ENCODE assay signal across 1 cellular context in genomic region chr11:706957-707816, GRCh38.
A peak's percentile ranks its signal among the peaks of the same experiment; 100 is the strongest.
TF ChIP-seq lines count a peak whose summit lies in the region.

No MANE protein-coding gene starts in this region.

TF ChIP-seq in HepG2, 621 proteins besides CTCF, POLR2A, EP300 and RAD21 (continued from another document and continues in another):
- TF ChIP-seq, protein P1, sequence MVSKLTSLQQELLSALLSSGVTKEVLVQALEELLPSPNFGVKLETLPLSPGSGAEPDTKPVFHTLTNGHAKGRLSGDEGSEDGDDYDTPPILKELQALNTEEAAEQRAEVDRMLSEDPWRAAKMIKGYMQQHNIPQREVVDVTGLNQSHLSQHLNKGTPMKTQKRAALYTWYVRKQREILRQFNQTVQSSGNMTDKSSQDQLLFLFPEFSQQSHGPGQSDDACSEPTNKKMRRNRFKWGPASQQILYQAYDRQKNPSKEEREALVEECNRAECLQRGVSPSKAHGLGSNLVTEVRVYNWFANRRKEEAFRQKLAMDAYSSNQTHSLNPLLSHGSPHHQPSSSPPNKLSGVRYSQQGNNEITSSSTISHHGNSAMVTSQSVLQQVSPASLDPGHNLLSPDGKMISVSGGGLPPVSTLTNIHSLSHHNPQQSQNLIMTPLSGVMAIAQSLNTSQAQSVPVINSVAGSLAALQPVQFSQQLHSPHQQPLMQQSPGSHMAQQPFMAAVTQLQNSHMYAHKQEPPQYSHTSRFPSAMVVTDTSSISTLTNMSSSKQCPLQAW (CRISPR knock-in tag; IDR thresholded peaks at IDR 0.05): peak; percentile 95
- TF ChIP-seq KDM1A (CRISPR knock-in tag; IDR thresholded peaks at IDR 0.05) (peak; percentile 72), FOSL1 (CRISPR knock-in tag; IDR thresholded peaks at IDR 0.05; ENCODE audit: borderline replicate concordance) (peak; percentile 88), ZZZ3 (CRISPR knock-in tag; IDR thresholded peaks at IDR 0.05; ENCODE audit: borderline replicate concordance) (0 out of 2 replicates have a peak, but pooled peaks have one; percentile 43), HNF1A (IDR thresholded peaks at IDR 0.05; ENCODE audit: low read depth) (0 out of 2 replicates have a peak, but pooled peaks have one; percentile 34), HNF1A (CRISPR knock-in tag; IDR thresholded peaks at IDR 0.05; ENCODE audit: borderline replicate concordance) (peak; percentile 55; the same call in 1 of the 2 replicates), ZNF256 (CRISPR knock-in tag; conservative IDR thresholded peaks at IDR 0.05) (no peak), TBX2 (CRISPR knock-in tag; IDR thresholded peaks at IDR 0.05; ENCODE audit: borderline replicate concordance) (peak; percentile 97), TIGD3 (CRISPR knock-in tag; IDR thresholded peaks at IDR 0.05; ENCODE audit: borderline replicate concordance) (no peak), BORCS8-MEF2B (CRISPR knock-in tag; IDR thresholded peaks at IDR 0.05) (peak; percentile 13; the same call in 1 of the 2 replicates), MYC (CRISPR knock-in tag; IDR thresholded peaks at IDR 0.05; ENCODE audit: borderline replicate concordance) (peak; percentile 85; the same call in 1 of the 2 replicates), MYNN (CRISPR knock-in tag; IDR thresholded peaks at IDR 0.05; ENCODE audit: low read depth) (no peak), ZNF615 (CRISPR knock-in tag; IDR thresholded peaks at IDR 0.05; ENCODE audit: borderline replicate concordance) (peak; percentile 69; the same call in 1 of the 2 replicates), BRD4 (CRISPR knock-in tag; IDR thresholded peaks at IDR 0.05) (no peak), SOX6 (IDR thresholded peaks at IDR 0.05) (no peak), SOX6 (CRISPR knock-in tag; IDR thresholded peaks at IDR 0.05) (peak; percentile 83), ATF4 (CRISPR knock-in tag; IDR thresholded peaks at IDR 0.05) (peak in 1 of 2 experiments; percentile 63; a peak in 2 of 4 replicates), THAP11 (CRISPR knock-in tag; IDR thresholded peaks at IDR 0.05) (peak; percentile 75), KDM6A (CRISPR knock-in tag; IDR thresholded peaks at IDR 0.05; ENCODE audit: low read depth) (peak; percentile 82), ZFP36 (IDR thresholded peaks at IDR 0.05; ENCODE audit: borderline replicate concordance, low read depth, low read length, partially characterized antibody) (no peak), ZNF564 (CRISPR knock-in tag; IDR thresholded peaks at IDR 0.05) (peak; percentile 65; the same call in 1 of the 2 replicates), YEATS2 (CRISPR knock-in tag; IDR thresholded peaks at IDR 0.05; ENCODE audit: borderline replicate concordance) (no peak; the same call in 1 of the 2 replicates), CENPT (CRISPR knock-in tag; IDR thresholded peaks at IDR 0.05; ENCODE audit: low read depth) (0 out of 2 replicates have a peak, but pooled peaks have one; percentile 21), TAF1 (CRISPR knock-in tag; IDR thresholded peaks at IDR 0.05) (peak; percentile 71)
- TF ChIP-seq, protein P2, sequence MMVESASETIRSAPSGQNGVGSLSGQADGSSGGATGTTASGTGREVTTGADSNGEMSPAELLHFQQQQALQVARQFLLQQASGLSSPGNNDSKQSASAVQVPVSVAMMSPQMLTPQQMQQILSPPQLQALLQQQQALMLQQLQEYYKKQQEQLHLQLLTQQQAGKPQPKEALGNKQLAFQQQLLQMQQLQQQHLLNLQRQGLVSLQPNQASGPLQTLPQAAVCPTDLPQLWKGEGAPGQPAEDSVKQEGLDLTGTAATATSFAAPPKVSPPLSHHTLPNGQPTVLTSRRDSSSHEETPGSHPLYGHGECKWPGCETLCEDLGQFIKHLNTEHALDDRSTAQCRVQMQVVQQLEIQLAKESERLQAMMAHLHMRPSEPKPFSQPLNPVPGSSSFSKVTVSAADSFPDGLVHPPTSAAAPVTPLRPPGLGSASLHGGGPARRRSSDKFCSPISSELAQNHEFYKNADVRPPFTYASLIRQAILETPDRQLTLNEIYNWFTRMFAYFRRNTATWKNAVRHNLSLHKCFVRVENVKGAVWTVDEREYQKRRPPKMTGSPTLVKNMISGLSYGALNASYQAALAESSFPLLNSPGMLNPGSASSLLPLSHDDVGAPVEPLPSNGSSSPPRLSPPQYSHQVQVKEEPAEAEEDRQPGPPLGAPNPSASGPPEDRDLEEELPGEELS (CRISPR knock-in tag; IDR thresholded peaks at IDR 0.05): peak; percentile 57
- TF ChIP-seq, protein P3, sequence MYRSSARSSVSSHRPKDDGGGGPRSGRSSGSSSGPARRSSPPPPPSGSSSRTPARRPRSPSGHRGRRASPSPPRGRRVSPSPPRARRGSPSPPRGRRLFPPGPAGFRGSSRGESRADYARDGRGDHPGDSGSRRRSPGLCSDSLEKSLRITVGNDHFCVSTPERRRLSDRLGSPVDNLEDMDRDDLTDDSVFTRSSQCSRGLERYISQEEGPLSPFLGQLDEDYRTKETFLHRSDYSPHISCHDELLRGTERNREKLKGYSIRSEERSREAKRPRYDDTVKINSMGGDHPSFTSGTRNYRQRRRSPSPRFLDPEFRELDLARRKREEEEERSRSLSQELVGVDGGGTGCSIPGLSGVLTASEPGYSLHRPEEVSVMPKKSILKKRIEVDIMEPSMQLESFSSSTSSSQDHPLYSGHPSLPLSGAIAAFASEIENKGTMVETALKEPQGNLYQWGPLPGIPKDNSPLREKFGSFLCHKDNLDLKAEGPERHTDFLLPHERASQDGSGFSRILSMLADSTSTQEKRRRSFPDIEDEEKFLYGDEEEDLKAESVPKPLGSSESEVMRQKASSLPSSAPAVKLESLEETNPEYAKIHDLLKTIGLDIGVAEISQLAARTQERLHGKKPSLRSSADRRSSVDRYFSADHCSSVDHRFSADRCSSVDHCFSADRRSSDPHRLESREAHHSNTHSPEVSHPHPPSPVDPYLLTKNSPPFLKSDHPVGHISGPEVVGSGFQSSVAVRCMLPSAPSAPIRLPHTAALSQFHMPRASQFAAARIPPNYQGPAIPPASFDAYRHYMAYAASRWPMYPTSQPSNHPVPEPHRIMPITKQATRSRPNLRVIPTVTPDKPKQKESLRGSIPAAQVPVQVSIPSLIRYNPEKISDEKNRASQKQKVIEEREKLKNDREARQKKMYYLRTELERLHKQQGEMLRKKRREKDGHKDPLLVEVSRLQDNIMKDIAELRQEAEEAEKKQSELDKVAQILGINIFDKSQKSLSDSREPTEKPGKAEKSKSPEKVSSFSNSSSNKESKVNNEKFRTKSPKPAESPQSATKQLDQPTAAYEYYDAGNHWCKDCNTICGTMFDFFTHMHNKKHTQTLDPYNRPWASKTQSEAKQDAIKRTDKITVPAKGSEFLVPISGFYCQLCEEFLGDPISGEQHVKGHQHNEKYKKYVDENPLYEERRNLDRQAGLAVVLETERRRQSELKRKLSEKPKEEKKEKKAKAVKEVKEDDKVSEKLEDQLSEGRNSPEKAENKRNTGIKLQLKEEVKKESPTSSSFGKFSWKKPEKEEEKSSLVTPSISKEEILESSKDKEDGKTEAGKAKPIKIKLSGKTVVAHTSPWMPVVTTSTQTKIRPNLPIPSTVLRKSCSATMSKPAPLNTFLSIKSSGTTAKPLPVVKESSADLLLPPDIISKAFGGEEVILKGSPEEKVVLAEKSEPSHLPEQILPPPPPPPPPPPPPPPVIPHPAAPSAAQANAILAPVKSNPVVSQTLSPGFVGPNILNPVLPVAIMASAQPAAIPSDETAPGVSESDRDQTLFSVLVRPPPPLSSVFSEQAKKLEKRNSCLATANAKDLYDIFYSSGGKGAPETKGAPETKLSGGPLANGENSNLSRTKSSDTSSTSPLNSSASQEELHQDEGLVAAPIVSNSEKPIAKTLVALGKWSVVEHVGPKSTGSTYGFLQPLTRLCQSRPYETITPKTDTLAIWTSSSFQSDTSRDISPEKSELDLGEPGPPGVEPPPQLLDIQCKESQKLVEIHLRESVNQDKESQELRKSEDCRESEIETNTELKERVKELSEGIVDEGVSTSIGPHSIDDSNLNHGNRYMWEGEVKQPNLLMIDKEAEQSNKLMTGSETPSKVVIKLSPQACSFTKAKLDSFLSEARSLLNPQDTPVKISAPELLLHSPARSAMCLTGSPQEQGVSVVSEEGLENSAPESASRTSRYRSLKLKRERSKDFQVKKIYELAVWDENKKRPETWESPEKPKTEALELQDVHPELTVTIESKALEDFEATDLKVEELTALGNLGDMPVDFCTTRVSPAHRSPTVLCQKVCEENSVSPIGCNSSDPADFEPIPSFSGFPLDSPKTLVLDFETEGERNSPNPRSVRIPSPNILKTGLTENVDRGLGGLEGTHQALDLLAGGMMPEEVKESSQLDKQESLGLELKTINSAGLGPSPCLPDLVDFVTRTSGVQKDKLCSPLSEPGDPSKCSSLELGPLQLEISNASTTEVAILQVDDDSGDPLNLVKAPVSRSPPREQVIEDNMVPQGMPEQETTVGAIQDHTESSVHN (CRISPR knock-in tag; IDR thresholded peaks at IDR 0.05): peak; percentile 65; the same call in 1 of the 2 replicates
- TF ChIP-seq, protein P4, sequence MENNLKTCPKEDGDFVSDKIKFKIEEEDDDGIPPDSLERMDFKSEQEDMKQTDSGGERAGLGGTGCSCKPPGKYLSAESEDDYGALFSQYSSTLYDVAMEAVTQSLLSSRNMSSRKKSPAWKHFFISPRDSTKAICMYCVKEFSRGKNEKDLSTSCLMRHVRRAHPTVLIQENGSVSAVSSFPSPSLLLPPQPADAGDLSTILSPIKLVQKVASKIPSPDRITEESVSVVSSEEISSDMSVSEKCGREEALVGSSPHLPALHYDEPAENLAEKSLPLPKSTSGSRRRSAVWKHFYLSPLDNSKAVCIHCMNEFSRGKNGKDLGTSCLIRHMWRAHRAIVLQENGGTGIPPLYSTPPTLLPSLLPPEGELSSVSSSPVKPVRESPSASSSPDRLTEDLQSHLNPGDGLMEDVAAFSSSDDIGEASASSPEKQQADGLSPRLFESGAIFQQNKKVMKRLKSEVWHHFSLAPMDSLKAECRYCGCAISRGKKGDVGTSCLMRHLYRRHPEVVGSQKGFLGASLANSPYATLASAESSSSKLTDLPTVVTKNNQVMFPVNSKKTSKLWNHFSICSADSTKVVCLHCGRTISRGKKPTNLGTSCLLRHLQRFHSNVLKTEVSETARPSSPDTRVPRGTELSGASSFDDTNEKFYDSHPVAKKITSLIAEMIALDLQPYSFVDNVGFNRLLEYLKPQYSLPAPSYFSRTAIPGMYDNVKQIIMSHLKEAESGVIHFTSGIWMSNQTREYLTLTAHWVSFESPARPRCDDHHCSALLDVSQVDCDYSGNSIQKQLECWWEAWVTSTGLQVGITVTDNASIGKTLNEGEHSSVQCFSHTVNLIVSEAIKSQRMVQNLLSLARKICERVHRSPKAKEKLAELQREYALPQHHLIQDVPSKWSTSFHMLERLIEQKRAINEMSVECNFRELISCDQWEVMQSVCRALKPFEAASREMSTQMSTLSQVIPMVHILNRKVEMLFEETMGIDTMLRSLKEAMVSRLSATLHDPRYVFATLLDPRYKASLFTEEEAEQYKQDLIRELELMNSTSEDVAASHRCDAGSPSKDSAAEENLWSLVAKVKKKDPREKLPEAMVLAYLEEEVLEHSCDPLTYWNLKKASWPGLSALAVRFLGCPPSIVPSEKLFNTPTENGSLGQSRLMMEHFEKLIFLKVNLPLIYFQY (CRISPR knock-in tag; IDR thresholded peaks at IDR 0.05; ENCODE audit: borderline replicate concordance): peak; percentile 87
- TF ChIP-seq, protein P5, sequence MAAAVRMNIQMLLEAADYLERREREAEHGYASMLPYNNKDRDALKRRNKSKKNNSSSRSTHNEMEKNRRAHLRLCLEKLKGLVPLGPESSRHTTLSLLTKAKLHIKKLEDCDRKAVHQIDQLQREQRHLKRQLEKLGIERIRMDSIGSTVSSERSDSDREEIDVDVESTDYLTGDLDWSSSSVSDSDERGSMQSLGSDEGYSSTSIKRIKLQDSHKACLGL (CRISPR knock-in tag; IDR thresholded peaks at IDR 0.05): peak; percentile 62; the same call in 1 of the 2 replicates
